In the genomic region with DNA sequence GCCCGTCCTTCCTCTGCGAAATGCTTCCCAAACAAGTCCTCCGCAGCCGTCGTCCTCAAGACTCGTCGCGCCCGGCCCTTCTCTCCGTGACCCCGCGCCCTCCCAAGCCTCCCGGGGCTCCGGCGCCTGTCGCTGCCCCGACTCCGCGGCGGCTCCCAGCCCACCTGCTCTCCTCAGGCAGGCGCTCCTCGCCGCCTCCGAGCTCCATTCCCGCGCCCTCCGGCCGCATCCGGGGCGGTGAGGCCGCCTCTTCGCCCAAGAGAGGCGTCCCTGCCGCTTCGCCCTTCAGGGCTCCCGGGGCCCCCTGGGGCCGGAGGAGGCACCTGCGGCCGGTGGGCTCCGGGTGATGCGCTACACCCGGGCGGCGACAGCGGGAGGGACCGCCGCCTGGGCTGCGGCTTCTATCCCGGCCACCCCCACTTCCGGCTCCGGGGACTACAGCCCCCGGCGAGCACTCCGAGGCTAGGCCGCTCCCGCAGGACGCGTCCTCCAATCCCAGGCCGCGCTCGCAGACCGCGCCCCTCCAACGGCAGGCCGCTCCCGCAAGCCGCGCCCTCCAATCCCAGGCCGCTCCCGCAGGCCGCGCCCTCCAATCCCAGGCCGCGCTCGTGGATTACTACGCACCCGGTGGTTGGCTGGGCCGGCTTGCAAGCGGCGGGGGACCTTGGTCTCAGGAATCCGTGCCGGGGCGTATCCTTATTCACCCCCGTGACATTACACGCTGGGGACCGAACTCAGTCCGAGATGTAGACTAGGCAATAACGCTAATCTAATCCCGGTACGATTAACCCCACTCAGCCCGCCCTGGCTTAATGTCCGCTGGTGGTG, we compare ENCODE assay signal across 9 cellular contexts. TPM values are rescaled to one million over a fixed set of nuclear protein-coding genes. Genes with fewer than 3 reads are reported as not detected.
DNase-seq lines count a peak whose midpoint lies in the region; ATAC-seq, FAIRE-seq and TF ChIP-seq lines count a peak whose summit lies in the region.
"Had no signal": no experiment of that assay in that cellular context is flagged by ENCODE, and none has a peak within 500 bp of the region (broad histone marks: within the 10 kb centered on the region; RNA-seq: fewer than 3 reads in every experiment).

TSS of gene RUBCN (minus strand) at position 414 of the 828 bp plus-strand sequence. CDS start at position 229, 185 bp downstream.

- peak; percentile 87 for ATAC-seq in HG03442 (IDR thresholded peaks at IDR 0.05; ENCODE audit: unreplicated experiment)
- ATAC-seq in activated CD4-positive, alpha-beta T cell treated with anti-CD3 and anti-CD28 coated beads for 36 hours: peak; percentile 97

- FAIRE-seq in GM19239 (lab: Jason Lieb, UNC): peak; percentile 89
- FAIRE-seq: islet of Langerhans had no signal

- peaks cover 7% of the 10 kb centered on the region for H3K36me3 Mint-ChIP-seq in activated CD4-positive, alpha-beta T cell treated with anti-CD3 and anti-CD28 coated beads for 36 hours (ENCODE audit: low read depth)

- H3K27ac Mint-ChIP-seq in activated CD4-positive, alpha-beta T cell treated with anti-CD3 and anti-CD28 coated beads for 36 hours: peak within 1 kb of the TSS; percentile 95

- no peaks in the 10 kb centered on the region for H3K27me3 Mint-ChIP-seq in activated CD4-positive, alpha-beta T cell treated with anti-CD3 and anti-CD28 coated beads for 36 hours

- intact Hi-C loops in activated CD4-positive, alpha-beta T cell treated with anti-CD3 and anti-CD28 coated beads for 36 hours (cut with DNase I, micrococcal nuclease): loop anchor here (1.0 to 5.0 kb wide), 10 partner anchors 13 to 439 kb away; partner anchors contain the start of genes FYTTD1 (in 2 of the 2), DLG1 (in 1 of the 2), LMLN (in 1 of the 2) and LRCH3 (in 1 of the 2)

- TF ChIP-seq CTCF in BE2C (IDR thresholded peaks at IDR 0.05; ENCODE audit: low read depth, low read length) (no peak), choroid plexus epithelial cell (conservative IDR thresholded peaks at IDR 0.05; ENCODE audit: low read depth, low read length) (no peak)

- H3K27me3 ChIP-seq in BE2C: no peaks in the 10 kb centered on the region

- peaks cover 32% of the 10 kb centered on the region for H3K4me1 Mint-ChIP-seq in activated CD4-positive, alpha-beta T cell treated with anti-CD3 and anti-CD28 coated beads for 36 hours

- DNase-seq in BE2C (peak; percentile 97), GM19239 (ENCODE audit: insufficient read length, low spot score) (no peak), NCI-H524 (lab: John Stamatoyannopoulos, UW) (peak; percentile 96 to 98), choroid plexus epithelial cell (ENCODE audit: low read depth) (peak; percentile 96), kidney glomerular epithelial cell (lab: John Stamatoyannopoulos, UW) (peak; percentile 92)
- peak; percentile 97 for DNase-seq in activated CD4-positive, alpha-beta T cell treated with anti-CD3 and anti-CD28 coated beads for 36 hours
- peak; percentile 90 to 95 for DNase-seq in stimulated activated CD4-positive, alpha-beta T cell treated with anti-CD3 and anti-CD28 coated beads, Interleukin-15, amount 100 ng/mL, for 48 hours (ENCODE audit: low read depth in 2 of 2)

- no peaks in the 10 kb centered on the region for H3K9me3 Mint-ChIP-seq in activated CD4-positive, alpha-beta T cell treated with anti-CD3 and anti-CD28 coated beads for 36 hours (ENCODE audit: low read depth)

- peak within 1 kb of the TSS; percentile 85 for H3K4me3 Mint-ChIP-seq in activated CD4-positive, alpha-beta T cell treated with anti-CD3 and anti-CD28 coated beads for 36 hours

- POLR2A ChIA-PET in activated CD4-positive, alpha-beta T cell treated with anti-CD3 and anti-CD28 coated beads for 36 hours (lab: Charles Lee): interaction anchor here (0.9 to 1.3 kb wide), 2 partner anchors 17 to 24 kb away, joined by 3 to 8 read pairs; no protein-coding TSS in a partner anchor

- H3K4me1 ChIP-seq in BE2C: no peaks in the 10 kb centered on the region

- H3K36me3 ChIP-seq in BE2C: no peaks in the 10 kb centered on the region

- CTCF ChIA-PET in activated CD4-positive, alpha-beta T cell treated with anti-CD3 and anti-CD28 coated beads for 36 hours (lab: Charles Lee): interaction anchor here (0.5 to 1.8 kb wide), 2 partner anchors 22 to 146 kb away, joined by 5 to 7 read pairs; no protein-coding TSS in a partner anchor

- no peaks in the 10 kb centered on the region for H3K9me3 ChIP-seq in BE2C

- H3K4me3 ChIP-seq in BE2C (ENCODE audit: low read depth, low read length): peak within 1 kb of the TSS; percentile 74
- peak within 1 kb of the TSS; percentile 92 for H3K4me3 ChIP-seq in choroid plexus epithelial cell (ENCODE audit: low read depth, low read length)

RNA-seq across cellular contexts. Expression of gene RUBCN, which starts in this region (rescaled TPM):
- 17.1 TPM for polyA plus RNA-seq in BE2C (2012; ENCODE audit: insufficient read depth, insufficient read length, low read depth)
- total RNA-seq in activated CD4-positive, alpha-beta T cell treated with anti-CD3 and anti-CD28 coated beads for 36 hours: 10 to 100 TPM; 22.7 to 23.4 TPM
